In the genomic region with DNA sequence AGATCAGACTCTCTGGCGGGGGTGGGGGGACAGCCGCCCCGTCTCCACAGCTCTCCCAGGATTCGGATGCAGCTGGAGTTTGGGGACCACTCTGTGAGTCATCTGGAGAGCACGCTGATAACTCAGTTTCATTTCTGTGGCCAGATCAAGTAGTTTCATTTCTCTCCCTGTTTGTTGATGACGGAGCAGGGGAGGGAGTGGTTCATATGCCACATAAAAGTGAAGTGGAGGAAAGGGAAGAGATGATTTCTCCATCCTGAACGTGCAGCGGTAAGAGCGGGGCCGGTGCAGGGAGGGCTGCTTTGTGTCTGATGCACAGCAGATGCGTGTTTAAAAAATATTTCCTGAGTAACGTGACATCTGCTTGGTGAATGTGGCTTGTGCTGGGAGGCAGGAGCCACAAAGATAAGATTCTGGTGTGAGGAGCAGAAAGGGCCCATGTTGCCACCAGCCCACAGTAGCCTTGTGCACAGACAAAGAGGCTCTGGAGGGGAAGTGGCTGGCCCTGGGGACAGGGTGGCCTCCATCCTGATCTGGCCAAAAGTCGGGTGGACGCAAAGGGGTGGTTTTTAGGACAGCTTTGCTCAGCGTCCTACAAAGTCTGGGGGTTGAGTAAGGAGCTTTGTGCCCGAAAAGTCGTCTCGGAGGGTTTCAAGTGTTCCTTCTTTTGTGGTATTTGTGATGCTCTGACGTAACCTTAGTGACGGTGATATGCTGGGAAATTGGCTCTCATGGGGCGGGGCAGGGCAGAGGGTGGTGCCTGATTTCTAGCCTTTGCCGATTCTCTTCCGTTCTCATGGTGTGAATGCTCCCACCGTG, we compare ENCODE assay signal across 8 cellular contexts. TPM values are rescaled to one million over a fixed set of nuclear protein-coding genes. Genes with fewer than 3 reads are reported as not detected.
DNase-seq lines count a peak whose midpoint lies in the region; ATAC-seq and TF ChIP-seq lines count a peak whose summit lies in the region.

A gene with protein sequence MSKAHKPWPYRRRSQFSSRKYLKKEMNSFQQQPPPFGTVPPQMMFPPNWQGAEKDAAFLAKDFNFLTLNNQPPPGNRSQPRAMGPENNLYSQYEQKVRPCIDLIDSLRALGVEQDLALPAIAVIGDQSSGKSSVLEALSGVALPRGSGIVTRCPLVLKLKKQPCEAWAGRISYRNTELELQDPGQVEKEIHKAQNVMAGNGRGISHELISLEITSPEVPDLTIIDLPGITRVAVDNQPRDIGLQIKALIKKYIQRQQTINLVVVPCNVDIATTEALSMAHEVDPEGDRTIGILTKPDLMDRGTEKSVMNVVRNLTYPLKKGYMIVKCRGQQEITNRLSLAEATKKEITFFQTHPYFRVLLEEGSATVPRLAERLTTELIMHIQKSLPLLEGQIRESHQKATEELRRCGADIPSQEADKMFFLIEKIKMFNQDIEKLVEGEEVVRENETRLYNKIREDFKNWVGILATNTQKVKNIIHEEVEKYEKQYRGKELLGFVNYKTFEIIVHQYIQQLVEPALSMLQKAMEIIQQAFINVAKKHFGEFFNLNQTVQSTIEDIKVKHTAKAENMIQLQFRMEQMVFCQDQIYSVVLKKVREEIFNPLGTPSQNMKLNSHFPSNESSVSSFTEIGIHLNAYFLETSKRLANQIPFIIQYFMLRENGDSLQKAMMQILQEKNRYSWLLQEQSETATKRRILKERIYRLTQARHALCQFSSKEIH (plus strand): TSS at position 242 of the 819 bp plus-strand sequence. CDS start 14,880 bp downstream, outside the sequence.

- H3K4me1 ChIP-seq in skeletal muscle tissue (ENCODE audit: control insufficient read depth in 3 of 3, insufficient read depth in 3 of 3, low read length in 3 of 3), result peaks cover 8 to 17% (median 12%) of the 10 kb centered on the region in 3 donors

- H3K4me3 ChIP-seq in skeletal muscle tissue (ENCODE audit: low read length in 3 of 3), result peak within 1 kb of the TSS; percentile 60 to 76 (median 70)

- no peak for TF ChIP-seq CTCF in GM10248 (IDR thresholded peaks at IDR 0.05; ENCODE audit: control extremely low read depth, extremely low read depth, low read depth, missing control alignments)

- H3K27ac ChIP-seq in skeletal muscle tissue (ENCODE audit: low read depth, low read length), result peak within 1 kb of the TSS; percentile 81

- no peaks in the 10 kb centered on the region for H3K9me3 ChIP-seq in skeletal muscle tissue (ENCODE audit: control insufficient read depth in 3 of 3, low read length in 3 of 3)

- peak; percentile 49 for ATAC-seq in HG02571 (IDR thresholded peaks at IDR 0.05; ENCODE audit: unreplicated experiment)
- ATAC-seq in GM18861 (IDR thresholded peaks at IDR 0.05; ENCODE audit: unreplicated experiment), result no peak

- H3K27me3 ChIP-seq in skeletal muscle tissue (ENCODE audit: control insufficient read depth in 3 of 3, insufficient read depth in 3 of 3, low read length in 3 of 3), result peaks cover 0 to 5% (median 0%) of the 10 kb centered on the region in 3 donors

- peak within 1 kb of the TSS; percentile 67 to 77 (median 68) for H3K9ac ChIP-seq in skeletal muscle tissue (ENCODE audit: low read depth in 1 of 3, low read length in 3 of 3)

- no peaks in the 10 kb centered on the region for H3K36me3 ChIP-seq in skeletal muscle tissue (ENCODE audit: control insufficient read depth in 3 of 3, insufficient read depth in 3 of 3, low read length in 3 of 3)

- CTCF ChIA-PET in GM10248 (lab: Yijun Ruan, JAX), result interaction anchor here (1.8 kb wide), 1 partner anchor 79 kb away, joined by 6 read pairs; no protein-coding TSS in a partner anchor

- peak; percentile 75 for DNase-seq in GM10248 (ENCODE audit: extremely low spot score)
- peak; percentile 95 for DNase-seq in NOMO-1 treated with DMSO at 0.1 percent for 48 hours (lab: John Stamatoyannopoulos, UW; ENCODE audit: unreplicated experiment)
- peak; percentile 82 to 84 for DNase-seq in activated T-cell treated with anti-CD3 and anti-CD28 coated beads, Interleukin-2, amount 50 U/mL, for 48 hours
- peak; percentile 68 for DNase-seq in germinal center (ENCODE audit: low spot score)
- no peak for DNase-seq in midbrain (lab: John Stamatoyannopoulos, UW)

- POLR2A ChIA-PET in GM10248 (lab: Yijun Ruan, JAX), result no interaction called here

RNA-seq across cellular contexts. Expression of the gene that starts here (rescaled TPM):
- total RNA-seq in skeletal muscle tissue, result 6.8 TPM
